13 cellular contexts compared by ENCODE assay signal in the genomic region with DNA sequence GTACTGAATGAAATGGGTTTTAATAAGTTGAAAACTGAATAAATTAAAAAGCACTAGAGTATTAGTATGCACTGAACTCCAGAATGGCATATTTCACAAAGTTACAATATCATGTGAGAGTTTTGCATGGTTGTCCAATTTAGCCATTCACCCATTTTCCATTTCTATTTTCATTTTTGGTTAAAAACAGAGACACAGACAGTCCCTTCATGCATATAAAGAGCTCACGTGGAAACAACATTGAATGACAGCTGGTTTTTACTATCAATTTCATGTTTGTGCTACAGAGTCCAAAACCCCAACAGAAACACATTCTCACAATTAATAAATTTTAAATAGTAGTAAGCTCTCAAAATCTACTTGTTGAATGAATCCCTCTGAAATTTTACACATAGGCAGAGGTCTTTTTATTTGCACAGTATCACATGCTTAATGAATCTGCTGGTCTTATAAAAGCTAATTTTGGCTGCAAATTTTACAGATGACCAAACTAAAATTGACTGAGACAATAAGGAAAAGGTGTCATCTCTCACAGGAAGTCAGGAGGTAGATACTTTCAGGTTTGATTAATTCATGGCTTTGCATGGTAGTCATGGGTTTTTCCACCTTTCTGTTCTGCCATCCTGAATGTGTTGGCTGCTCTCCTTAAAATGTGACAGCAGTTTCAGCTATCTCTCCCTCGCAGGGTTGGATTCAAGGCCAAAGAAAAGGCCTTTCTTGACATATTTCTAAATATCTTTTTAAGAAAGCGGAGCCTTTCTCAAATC. TPM values are rescaled to one million over a fixed set of nuclear protein-coding genes. Genes with fewer than 3 reads are reported as not detected.
A peak's percentile ranks its signal among the peaks of the same experiment; 100 is the strongest.
DNase-seq lines count a peak whose midpoint lies in the region; ATAC-seq and TF ChIP-seq lines count a peak whose summit lies in the region.
"Had no signal": no experiment of that assay in that cellular context is flagged by ENCODE, and none has a peak within 500 bp of the region (broad histone marks: within the 10 kb centered on the region; RNA-seq: fewer than 3 reads in every experiment).

No MANE protein-coding gene starts in this region.

- peak; percentile 91 for ATAC-seq in GM19328 (IDR thresholded peaks at IDR 0.05; ENCODE audit: unreplicated experiment)
- ATAC-seq in HG02610 (IDR thresholded peaks at IDR 0.05; ENCODE audit: unreplicated experiment): peak; percentile 85
- peak; percentile 83 for ATAC-seq in HG03196 (IDR thresholded peaks at IDR 0.05; ENCODE audit: unreplicated experiment)
- ATAC-seq: gastroesophageal sphincter had no signal

- H3K36me3 Mint-ChIP-seq in nephron progenitor cell (ENCODE audit: low read depth) (no peaks in the 10 kb centered on the region), chondrocyte (ENCODE audit: low read depth) (no peaks in the 10 kb centered on the region), mesothelial cell of epicardium (peaks cover 13% of the 10 kb centered on the region)

- TF ChIP-seq CTCF in nephron progenitor cell (IDR thresholded peaks at IDR 0.05) (no peak), chondrocyte (IDR thresholded peaks at IDR 0.05) (no peak), mesothelial cell of epicardium (IDR thresholded peaks at IDR 0.05; ENCODE audit: unreplicated experiment) (no peak)

- H3K9me3 Mint-ChIP-seq in nephron progenitor cell (no peaks in the 10 kb centered on the region), chondrocyte (ENCODE audit: low read depth) (no peaks in the 10 kb centered on the region), mesothelial cell of epicardium (peaks cover 17% of the 10 kb centered on the region)

- no peak for DNase-seq in nephron progenitor cell
- DNase-seq in chondrocyte (ENCODE audit: low spot score): no peak
- no peak for DNase-seq in activated T-cell treated with anti-CD3 and anti-CD28 coated beads, Interleukin-2, amount 50 U/mL, for 1 hour
- no peak for DNase-seq in effector CD8-positive, alpha-beta T cell (lab: John Stamatoyannopoulos, UW)
- no peak for DNase-seq in mesothelial cell of epicardium (ENCODE audit: low spot score in 2 of 2, unreplicated experiment in 2 of 2)
- DNase-seq: COR-L47, NCI-H1694 had no signal

- H3K27ac Mint-ChIP-seq in nephron progenitor cell: peak overlapping the region; percentile 50
- no peak overlapping the region for H3K27ac Mint-ChIP-seq in chondrocyte (ENCODE audit: unreplicated experiment)
- H3K27ac Mint-ChIP-seq in mesothelial cell of epicardium: no peak overlapping the region

- H3K27me3 Mint-ChIP-seq in nephron progenitor cell (ENCODE audit: low read depth, poor library complexity) (no peaks in the 10 kb centered on the region), chondrocyte (ENCODE audit: low read depth) (peaks cover 2% of the 10 kb centered on the region), mesothelial cell of epicardium (ENCODE audit: low read depth) (no peaks in the 10 kb centered on the region)

- no peak overlapping the region for H3K4me3 Mint-ChIP-seq in nephron progenitor cell
- no peak overlapping the region for H3K4me3 Mint-ChIP-seq in chondrocyte (ENCODE audit: unreplicated experiment)
- H3K4me3 Mint-ChIP-seq in mesothelial cell of epicardium: no peak overlapping the region

- H3K4me1 Mint-ChIP-seq in nephron progenitor cell (no peaks in the 10 kb centered on the region), chondrocyte (ENCODE audit: low read depth) (no peaks in the 10 kb centered on the region), mesothelial cell of epicardium (peaks cover 12% of the 10 kb centered on the region)

RNA-seq across cellular contexts. Expression of a gene that starts 20.6 kb away (rescaled TPM):
- not detected in 3 replicates for total RNA-seq in chondrocyte
- total RNA-seq in mesothelial cell of epicardium: not detected in 3 replicates
- total RNA-seq: dermis microvascular lymphatic vessel endothelial cell, lower leg skin had no signal
